In genomic region chr15:69685524-69686452, GRCh38 we compare ENCODE assay signal across 19 cellular contexts.
DNase-seq lines count a peak whose midpoint lies in the region; ATAC-seq and TF ChIP-seq lines count a peak whose summit lies in the region.
"Had no signal": no experiment of that assay in that cellular context is flagged by ENCODE, and none has a peak within 500 bp of the region (broad histone marks: within the 10 kb centered on the region; RNA-seq: fewer than 3 reads in every experiment).

No MANE protein-coding gene starts in this region.

- H3K9me2 ChIP-seq in GM23338 (ENCODE audit: insufficient read depth), result 0 out of 2 replicates have a peak, but pooled peaks cover 9% of the 10 kb centered on the region

- H3K27me3 ChIP-seq in GM23338 (ENCODE audit: insufficient read depth), result no peaks in the 10 kb centered on the region
- H3K27me3 ChIP-seq in prostate gland (replicated peaks; ENCODE audit: insufficient read depth), result no peaks in the 10 kb centered on the region
- H3K27me3 ChIP-seq: SJSA1 had no signal

- no peak overlapping the region for H3K4me3 Mint-ChIP-seq in GM23338
- no peak overlapping the region for H3K4me3 Mint-ChIP-seq in activated CD8-positive, alpha-beta T cell treated with anti-CD3 and anti-CD28 coated beads, Interleukin-2, amount 10 ng/mL, durations not matched to agents 7 days and 5 days
- H3K4me3 Mint-ChIP-seq: activated naive CD8-positive, alpha-beta T cell treated with anti-CD3 and anti-CD28 coated beads, Interleukin-2, amount 10 ng/mL, durations not matched to agents 7 days and 5 days; activated T-cell treated with anti-CD3 and anti-CD28 coated beads, Interleukin-2, amount 50 U/mL, for 4 hours; stimulated activated naive B cell treated with anti-CD40 and anti-IgM and Interleukin-4, amounts not matched to agents 10 μg/mL and 1 μg/mL and 100 μg/mL, for 72 hours had no signal

- H3F3A ChIP-seq in GM23338 (replicated peaks; ENCODE audit: low read depth), result no peaks in the 10 kb centered on the region

- POLR2A ChIA-PET in activated CD8-positive, alpha-beta T cell treated with anti-CD3 and anti-CD28 coated beads, Interleukin-2, amount 10 ng/mL, durations not matched to agents 7 days and 5 days (lab: Charles Lee), result interaction anchor here (0.6 kb wide), 1 partner anchor 28 kb away, joined by 3 read pairs; no protein-coding TSS in a partner anchor

- peaks cover 39% of the 10 kb centered on the region for H3K9me3 Mint-ChIP-seq in GM23338
- peaks cover 14% of the 10 kb centered on the region for H3K9me3 Mint-ChIP-seq in activated CD8-positive, alpha-beta T cell treated with anti-CD3 and anti-CD28 coated beads, Interleukin-2, amount 10 ng/mL, durations not matched to agents 7 days and 5 days (ENCODE audit: insufficient read depth)

- H2AFZ ChIP-seq in GM23338, result no peak overlapping the region

- no peaks in the 10 kb centered on the region for H3K9me3 ChIP-seq in prostate gland

- WGBS in prostate gland, result 44% methylated on average over 8 of the region's 8 CpGs

- no peaks in the 10 kb centered on the region for H3K36me3 ChIP-seq in GM23338 (ENCODE audit: insufficient read depth)
- H3K36me3 ChIP-seq in prostate gland, result no peaks in the 10 kb centered on the region
- H3K36me3 ChIP-seq: SJSA1 had no signal

- H3K27ac Mint-ChIP-seq in GM23338, result no peak overlapping the region
- H3K27ac Mint-ChIP-seq in activated CD8-positive, alpha-beta T cell treated with anti-CD3 and anti-CD28 coated beads, Interleukin-2, amount 10 ng/mL, durations not matched to agents 7 days and 5 days, result no peak overlapping the region
- H3K27ac Mint-ChIP-seq: activated naive CD8-positive, alpha-beta T cell treated with anti-CD3 and anti-CD28 coated beads, Interleukin-2, amount 10 ng/mL, durations not matched to agents 7 days and 5 days; stimulated activated naive B cell treated with anti-CD40 and anti-IgM and Interleukin-4, amounts not matched to agents 10 μg/mL and 1 μg/mL and 100 μg/mL, for 72 hours had no signal

- H3K4me1 ChIP-seq in GM23338 (ENCODE audit: insufficient read depth) (no peaks in the 10 kb centered on the region), prostate gland (replicated peaks) (no peaks in the 10 kb centered on the region)
- H3K4me1 ChIP-seq: Caco-2, left ventricle myocardium inferior, SJSA1 had no signal

- CTCF ChIA-PET in activated CD8-positive, alpha-beta T cell treated with anti-CD3 and anti-CD28 coated beads, Interleukin-2, amount 10 ng/mL, durations not matched to agents 7 days and 5 days (lab: Charles Lee), result interaction anchor here (1.1 kb wide), 1 partner anchor 28 kb away, joined by 3 read pairs; no protein-coding TSS in a partner anchor

- H3K4me1 Mint-ChIP-seq in GM23338, result peaks cover 4% of the 10 kb centered on the region; the same call in 1 of the 3 replicates
- peaks cover 10% of the 10 kb centered on the region for H3K4me1 Mint-ChIP-seq in activated CD8-positive, alpha-beta T cell treated with anti-CD3 and anti-CD28 coated beads, Interleukin-2, amount 10 ng/mL, durations not matched to agents 7 days and 5 days (ENCODE audit: low read depth)

- peak; percentile 35 for ATAC-seq in GM23338
- no peak for ATAC-seq in activated CD8-positive, alpha-beta T cell treated with anti-CD3 and anti-CD28 coated beads, Interleukin-2, amount 10 ng/mL, durations not matched to agents 7 days and 5 days
- ATAC-seq: activated T-cell treated with anti-CD3 and anti-CD28 coated beads, Interleukin-2, amount 50 U/mL, for 4 hours; stimulated activated naive B cell treated with anti-CD40 and anti-IgM and Interleukin-4, amounts not matched to agents 10 μg/mL and 1 μg/mL and 100 μg/mL, for 72 hours had no signal

- H3K27me3 Mint-ChIP-seq in GM23338 (ENCODE audit: insufficient read depth, low read depth, poor library complexity), result peaks cover 10% of the 10 kb centered on the region
- peaks cover 10% of the 10 kb centered on the region for H3K27me3 Mint-ChIP-seq in activated CD8-positive, alpha-beta T cell treated with anti-CD3 and anti-CD28 coated beads, Interleukin-2, amount 10 ng/mL, durations not matched to agents 7 days and 5 days (ENCODE audit: low read depth)

- no peak for TF ChIP-seq POLR2A in prostate gland (IDR thresholded peaks at IDR 0.05)

- DNase-seq in GM23338 (ENCODE audit: low spot score), result no peak
- peak; percentile 68 for DNase-seq in NCI-H2107 (lab: John Stamatoyannopoulos, UW)
- DNase-seq in RPMI8226, result peak; percentile 79
- peak; percentile 42 for DNase-seq in prostate gland (ENCODE audit: low spot score)
- DNase-seq in activated CD8-positive, alpha-beta T cell treated with anti-CD3 and anti-CD28 coated beads, Interleukin-2, amount 10 ng/mL, durations not matched to agents 7 days and 5 days, result no peak
- DNase-seq in amygdala (lab: John Stamatoyannopoulos, UW), result no peak
- DNase-seq in stimulated activated CD4-positive, alpha-beta T cell treated with anti-CD3 and anti-CD28 coated beads, Interleukin-1b, Interleukin-23, amount 100 ng/mL, for 48 hours, result no peak
- no peak for DNase-seq in DMS114 treated with DMSO at 0.1 percent for 48 hours (lab: John Stamatoyannopoulos, UW; ENCODE audit: unreplicated experiment)
- DNase-seq: activated CD4-positive, alpha-beta T cell treated with anti-CD3 and anti-CD28 coated beads for 48 hours; activated naive CD8-positive, alpha-beta T cell treated with anti-CD3 and anti-CD28 coated beads, Interleukin-2, amount 10 ng/mL, durations not matched to agents 7 days and 5 days; activated T-cell treated with anti-CD3 and anti-CD28 coated beads, Interleukin-2, amount 50 U/mL, for 4 hours; Caco-2; effector memory CD4-positive, alpha-beta T cell; KBM-7; left ventricle myocardium inferior; NCI-H1048; posterior cingulate gyrus; stimulated activated naive B cell treated with anti-CD40 and anti-IgM and Interleukin-4, amounts not matched to agents 10 μg/mL and 1 μg/mL and 100 μg/mL, for 72 hours had no signal

- intact Hi-C loops in prostate gland (cut with DNase I), result no loop called here

- H3K4me2 ChIP-seq in GM23338, result no peak overlapping the region

- peaks cover 11% of the 10 kb centered on the region; the same call in 2 of the 3 replicates for H3K36me3 Mint-ChIP-seq in GM23338 (ENCODE audit: low read depth)
- H3K36me3 Mint-ChIP-seq in activated CD8-positive, alpha-beta T cell treated with anti-CD3 and anti-CD28 coated beads, Interleukin-2, amount 10 ng/mL, durations not matched to agents 7 days and 5 days (ENCODE audit: low read depth), result peaks cover 22% of the 10 kb centered on the region

- H3K27ac ChIP-seq in GM23338 (ENCODE audit: low read depth), result no peak overlapping the region
- no peak overlapping the region for H3K27ac ChIP-seq in prostate gland
- H3K27ac ChIP-seq: left ventricle myocardium inferior, SJSA1 had no signal

- H3K4me3 ChIP-seq in GM23338 (no peak overlapping the region), prostate gland (no peak overlapping the region)
- H3K4me3 ChIP-seq: left ventricle myocardium inferior, SJSA1 had no signal

- no peaks in the 10 kb centered on the region for H3K79me2 ChIP-seq in GM23338 (replicated peaks; ENCODE audit: insufficient read depth)

- H4K20me1 ChIP-seq in GM23338 (replicated peaks; ENCODE audit: insufficient read depth), result no peaks in the 10 kb centered on the region

- TF ChIP-seq CTCF in GM23338 (conservative IDR thresholded peaks at IDR 0.05; ENCODE audit: low read depth in 2 of 2) (no peak), prostate gland (IDR thresholded peaks at IDR 0.05) (no peak)

TF ChIP-seq in GM23338, 12 proteins besides CTCF, POLR2A, EP300 and RAD21 (continues in another document):
- TF ChIP-seq NANOG (IDR thresholded peaks at IDR 0.05; ENCODE audit: borderline replicate concordance), result no peak
- no peak for TF ChIP-seq REST (IDR thresholded peaks at IDR 0.05; ENCODE audit: unreplicated experiment)
- TF ChIP-seq ETS1 (IDR thresholded peaks at IDR 0.05), result no peak
- no peak for TF ChIP-seq JUNB (IDR thresholded peaks at IDR 0.05; ENCODE audit: unreplicated experiment)

Comparison
In these comparisons a context has a peak if more than half of its experiments do, and no peak if none do; other contexts are left out.
1. DNase-seq: peak in NCI-H2107 (single experiment), RPMI8226 (single experiment) and prostate gland (single experiment); none in GM23338 (single experiment), activated CD8-positive, alpha-beta T cell treated with anti-CD3 and anti-CD28 coated beads, Interleukin-2, amount 10 ng/mL, durations not matched to agents 7 days and 5 days (single experiment), amygdala (0 of 56), stimulated activated CD4-positive, alpha-beta T cell treated with anti-CD3 and anti-CD28 coated beads, Interleukin-1b, Interleukin-23, amount 100 ng/mL, for 48 hours (single experiment) and DMS114 treated with DMSO at 0.1 percent for 48 hours (single experiment).